In the genomic region with DNA sequence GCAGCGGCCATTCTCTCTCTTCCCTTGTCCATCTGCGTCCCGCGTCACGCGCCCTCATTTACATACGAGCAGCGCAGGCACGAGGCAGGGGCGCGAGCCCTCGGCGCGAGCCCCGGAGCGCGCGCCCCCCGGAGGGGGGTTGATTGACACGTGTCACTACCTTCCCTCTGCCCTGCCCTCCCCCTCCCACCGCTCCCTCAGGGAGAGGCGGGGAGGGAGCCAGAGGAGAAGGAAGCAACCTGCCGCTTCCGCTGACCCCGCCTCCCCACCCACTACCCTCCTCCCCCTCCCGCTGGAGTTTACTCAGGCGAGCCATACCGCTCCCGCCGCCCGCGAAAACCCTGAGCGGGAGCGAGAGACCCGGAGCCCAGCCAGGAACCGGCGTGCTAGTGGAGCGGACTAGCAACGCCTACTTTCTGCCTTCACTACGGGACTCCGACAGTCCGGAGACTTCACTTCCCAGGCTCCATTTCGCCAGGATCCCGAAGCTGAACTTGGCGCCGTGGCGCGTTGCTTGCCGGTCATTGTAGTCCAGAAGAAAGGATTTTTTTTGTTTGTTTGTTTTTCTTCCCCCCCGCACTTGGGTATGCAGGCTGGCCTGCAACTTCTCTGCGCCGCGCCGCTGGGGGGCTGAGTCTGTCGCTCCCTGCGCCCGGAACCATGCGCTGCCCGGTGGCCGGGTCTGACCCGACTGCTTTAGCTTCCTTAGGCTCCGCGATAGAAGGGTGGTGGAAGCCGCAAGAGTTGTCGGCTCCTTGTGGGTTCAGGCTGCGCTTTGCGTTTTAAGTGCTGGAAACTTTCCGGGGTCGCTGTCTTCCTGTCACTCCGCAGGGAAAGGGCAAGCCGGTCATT, we compare ENCODE assay signal across 8 cellular contexts. TPM values are rescaled to one million over a fixed set of nuclear protein-coding genes. Genes with fewer than 3 reads are reported as not detected.
DNase-seq lines count a peak whose midpoint lies in the region; ATAC-seq, FAIRE-seq and TF ChIP-seq lines count a peak whose summit lies in the region.

A gene (minus strand): TSS at position 36 of the 852 bp plus-strand sequence. CDS start 4 bp downstream, at position 32.

- DNase-seq in GM12892 (ENCODE audit: insufficient read length) (peak; percentile 70), NCI-H146 treated with DMSO at 0.1 percent for 48 hours (lab: John Stamatoyannopoulos, UW; ENCODE audit: unreplicated experiment) (peak; percentile 98), left ventricle myocardium superior (peak; percentile 94), prostate gland (ENCODE audit: low spot score) (peak; percentile 93)

- H3K27ac Mint-ChIP-seq in T-helper 1 cell treated with Interleukin-12 subunit alpha and Interleukin-12 subunit beta and Interleukin-4 antibody, amounts not matched to agents 30 μg/mL and 1 μg/mL, for 36 hours: peak within 1 kb of the TSS; percentile 86

- H3K9me3 Mint-ChIP-seq in T-helper 1 cell treated with Interleukin-12 subunit alpha and Interleukin-12 subunit beta and Interleukin-4 antibody, amounts not matched to agents 30 μg/mL and 1 μg/mL, for 36 hours: no peaks in the 10 kb centered on the region

- TF ChIP-seq POLR2A in GM12892 (IDR thresholded peaks at IDR 0.05; ENCODE audit: low read depth, low read length): no peak
- peak; percentile 73 for TF ChIP-seq POLR2A in prostate gland (IDR thresholded peaks at IDR 0.05)

- WGBS in prostate gland: under 1% methylated on average over 69 of the region's 71 CpGs
- WGBS in urinary bladder: under 1% methylated on average over 70 of the region's 71 CpGs

- peaks cover 63% of the 10 kb centered on the region for H3K27me3 Mint-ChIP-seq in T-helper 1 cell treated with Interleukin-12 subunit alpha and Interleukin-12 subunit beta and Interleukin-4 antibody, amounts not matched to agents 30 μg/mL and 1 μg/mL, for 36 hours (ENCODE audit: low read depth)

- peak within 1 kb of the TSS; percentile 91 to 96 for H3K4me3 ChIP-seq in prostate gland
- H3K4me3 ChIP-seq in urinary bladder (ENCODE audit: low read depth, low read length): peak within 1 kb of the TSS; percentile 96

- no peaks in the 10 kb centered on the region for H3K4me1 ChIP-seq in prostate gland (replicated peaks)
- no peaks in the 10 kb centered on the region for H3K4me1 ChIP-seq in urinary bladder (ENCODE audit: insufficient read depth)

- ATAC-seq in HG02870 (IDR thresholded peaks at IDR 0.05; ENCODE audit: unreplicated experiment) (peak; percentile 69), left ventricle myocardium superior (peak; percentile 92)

- peak within 1 kb of the TSS; percentile 91 for H3K27ac ChIP-seq in angular gyrus (ENCODE audit: low read depth, low read length)
- H3K27ac ChIP-seq in prostate gland: peak within 1 kb of the TSS; percentile 85 to 93
- peak within 1 kb of the TSS; percentile 92 for H3K27ac ChIP-seq in urinary bladder (ENCODE audit: low read depth)

- intact Hi-C loops in left ventricle myocardium superior (cut with micrococcal nuclease) (loop anchor here (5.0 kb wide), 1 partner anchor 210 kb away; a partner anchor contains a TSS), prostate gland (cut with DNase I) (loop anchor here (2.0 kb wide), 1 partner anchor 211 kb away; a partner anchor contains a TSS)

- FAIRE-seq in GM12892 (lab: Jason Lieb, UNC): peak; percentile 96

- no peaks in the 10 kb centered on the region for H3K27me3 ChIP-seq in prostate gland (replicated peaks; ENCODE audit: insufficient read depth)

- peak in 1 of 4 experiments; percentile 25 for TF ChIP-seq CTCF in prostate gland (IDR thresholded peaks at IDR 0.05)

- H3K4me3 Mint-ChIP-seq in T-helper 1 cell treated with Interleukin-12 subunit alpha and Interleukin-12 subunit beta and Interleukin-4 antibody, amounts not matched to agents 30 μg/mL and 1 μg/mL, for 36 hours: peak within 1 kb of the TSS; percentile 95

- H3K36me3 ChIP-seq in prostate gland (no peaks in the 10 kb centered on the region), urinary bladder (ENCODE audit: insufficient read depth) (no peaks in the 10 kb centered on the region)

- peaks cover 17% of the 10 kb centered on the region for H3K4me1 Mint-ChIP-seq in T-helper 1 cell treated with Interleukin-12 subunit alpha and Interleukin-12 subunit beta and Interleukin-4 antibody, amounts not matched to agents 30 μg/mL and 1 μg/mL, for 36 hours (ENCODE audit: low read depth)

- H3K9me3 ChIP-seq in prostate gland: no peaks in the 10 kb centered on the region

- H3K36me3 Mint-ChIP-seq in T-helper 1 cell treated with Interleukin-12 subunit alpha and Interleukin-12 subunit beta and Interleukin-4 antibody, amounts not matched to agents 30 μg/mL and 1 μg/mL, for 36 hours (ENCODE audit: low read depth): peaks cover 2% of the 10 kb centered on the region

RNA-seq across cellular contexts. Expression of the gene that starts here (rescaled TPM):
- polyA plus RNA-seq in GM12892 (2012; ENCODE audit: missing spikeins): 5.9 TPM
- 7.4 TPM for total RNA-seq in left ventricle myocardium superior
- 10 to 100 TPM; 17.8 to 34.5 TPM for total RNA-seq in prostate gland
- total RNA-seq in urinary bladder: 46.5 TPM
- polyA plus RNA-seq in urinary bladder: 4.5 TPM

Comparison
In these comparisons a context has a peak if more than half of its experiments do, and no peak if none do; other contexts are left out.
1. Peak in every context shown above with its lines: DNase-seq, ATAC-seq, H3K4me3 ChIP-seq and H3K27ac ChIP-seq.